Comparison of ENCODE assay signal across 11 cellular contexts in the genomic region with DNA sequence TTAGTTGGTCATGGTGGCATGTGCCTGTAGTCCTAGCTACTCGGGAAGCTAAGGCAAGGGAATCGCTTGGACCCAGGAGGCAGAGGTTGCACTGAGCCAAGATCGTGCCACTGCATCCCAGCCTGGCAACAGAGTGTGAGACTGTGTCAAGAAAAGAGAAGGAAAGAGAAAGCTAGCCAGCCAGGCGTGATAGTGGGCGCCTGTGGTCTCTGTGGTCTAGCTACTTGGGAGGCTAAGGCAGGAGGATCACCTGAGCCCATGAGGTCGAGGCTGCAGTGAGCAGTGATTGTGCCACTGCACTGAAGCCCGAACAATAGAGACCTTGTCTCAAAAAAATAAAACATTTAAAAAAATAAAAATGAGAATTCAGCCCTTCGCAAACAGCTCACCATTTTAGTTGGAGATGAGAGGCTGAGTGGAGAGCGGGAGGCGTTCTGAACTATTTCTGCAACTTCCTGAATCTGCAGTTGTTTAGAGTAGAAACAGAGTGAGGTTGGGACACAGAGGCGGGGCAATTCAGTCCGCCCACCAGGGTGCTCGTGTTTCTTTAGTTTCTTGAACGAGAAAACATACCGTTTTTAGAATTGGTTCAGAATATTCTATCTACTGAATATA. TPM values are rescaled to one million over a fixed set of nuclear protein-coding genes. Genes with fewer than 3 reads are reported as not detected.
DNase-seq lines count a peak whose midpoint lies in the region; ATAC-seq and TF ChIP-seq lines count a peak whose summit lies in the region.
"Had no signal": no experiment of that assay in that cellular context is flagged by ENCODE, and none has a peak within 500 bp of the region (broad histone marks: within the 10 kb centered on the region; RNA-seq: fewer than 3 reads in every experiment).

No MANE protein-coding gene starts in this region.

- no peak overlapping the region for H3K4me3 ChIP-seq in endodermal cell (ENCODE audit: low read length)

- H3K27ac ChIP-seq in KOPT-K1 (ENCODE audit: low read depth, low read length, poor library complexity, severe bottlenecking), result peak overlapping the region; percentile 28
- H3K27ac ChIP-seq in endodermal cell (ENCODE audit: low read depth, low read length), result no peak overlapping the region

- H3K27me3 ChIP-seq in endodermal cell (ENCODE audit: control insufficient read depth, insufficient read depth, low read length, poor library complexity, severe bottlenecking), result no peaks in the 10 kb centered on the region

- peak overlapping the region; percentile 17 for H3K27ac Mint-ChIP-seq in activated T-helper 2 cell treated with anti-CD3 and anti-CD28 coated beads, Interferon-gamma antibody, Interleukin-2, Interleukin-4, amounts not matched to agents 10 μg/mL and 5 μg/mL and 100 μg/mL, durations not matched to agents 14 hours and 24 hours and 36 hours
- H3K27ac Mint-ChIP-seq in natural killer cell treated with Interleukin-12 subunit alpha and Interleukin-12 subunit beta and Interleukin-15 and Interleukin-18, amount 100 ng/mL, for 72 hours, result peak overlapping the region in 1 of 2 donors; percentile 70
- H3K27ac Mint-ChIP-seq in endodermal cell, result no peak overlapping the region

- no peak overlapping the region for H3K4me3 Mint-ChIP-seq in activated T-helper 2 cell treated with anti-CD3 and anti-CD28 coated beads, Interferon-gamma antibody, Interleukin-2, Interleukin-4, amounts not matched to agents 10 μg/mL and 5 μg/mL and 100 μg/mL, durations not matched to agents 14 hours and 24 hours and 36 hours (ENCODE audit: low read depth)
- peak overlapping the region; percentile 69 for H3K4me3 Mint-ChIP-seq in natural killer cell treated with Interleukin-12 subunit alpha and Interleukin-12 subunit beta and Interleukin-15 and Interleukin-18, amount 100 ng/mL, for 72 hours
- H3K4me3 Mint-ChIP-seq in endodermal cell, result no peak overlapping the region

- H3K4me1 Mint-ChIP-seq in activated T-helper 2 cell treated with anti-CD3 and anti-CD28 coated beads, Interferon-gamma antibody, Interleukin-2, Interleukin-4, amounts not matched to agents 10 μg/mL and 5 μg/mL and 100 μg/mL, durations not matched to agents 14 hours and 24 hours and 36 hours (ENCODE audit: low read depth), result peaks cover 7% of the 10 kb centered on the region
- peaks cover 9 to 11% of the 10 kb centered on the region in 2 donors for H3K4me1 Mint-ChIP-seq in natural killer cell treated with Interleukin-12 subunit alpha and Interleukin-12 subunit beta and Interleukin-15 and Interleukin-18, amount 100 ng/mL, for 72 hours (ENCODE audit: low read depth in 2 of 2)
- no peaks in the 10 kb centered on the region for H3K4me1 Mint-ChIP-seq in endodermal cell

- H3K9me3 Mint-ChIP-seq in activated T-helper 2 cell treated with anti-CD3 and anti-CD28 coated beads, Interferon-gamma antibody, Interleukin-2, Interleukin-4, amounts not matched to agents 10 μg/mL and 5 μg/mL and 100 μg/mL, durations not matched to agents 14 hours and 24 hours and 36 hours, result no peaks in the 10 kb centered on the region
- H3K9me3 Mint-ChIP-seq in natural killer cell treated with Interleukin-12 subunit alpha and Interleukin-12 subunit beta and Interleukin-15 and Interleukin-18, amount 100 ng/mL, for 72 hours, result no peaks in the 10 kb centered on the region
- H3K9me3 Mint-ChIP-seq in endodermal cell, result peaks cover 3% of the 10 kb centered on the region

- 91% methylated on average over 12 to 15 of the region's 15 CpGs for WGBS in endodermal cell (ENCODE audit: insufficient coverage in 1 of 2, insufficient read length in 1 of 2), 2 experiments

- no peaks in the 10 kb centered on the region for H3K4me1 ChIP-seq in endodermal cell (ENCODE audit: control insufficient read depth, insufficient read depth, low read length)

- H3K36me3 ChIP-seq in KOPT-K1 (ENCODE audit: insufficient read depth, low read length) (no peaks in the 10 kb centered on the region), endodermal cell (ENCODE audit: control insufficient read depth, insufficient read depth, low read length) (no peaks in the 10 kb centered on the region)

- intact Hi-C loops in activated T-helper 2 cell treated with anti-CD3 and anti-CD28 coated beads, Interferon-gamma antibody, Interleukin-2, Interleukin-4, amounts not matched to agents 10 μg/mL and 5 μg/mL and 100 μg/mL, durations not matched to agents 14 hours and 24 hours and 36 hours (cut with micrococcal nuclease), result loop anchor here (5.0 kb wide), 2 partner anchors 157 to 237 kb away; a partner anchor contains a TSS

- CTCF ChIA-PET in GM10248 (lab: Yijun Ruan, JAX), result interaction anchor here (0.7 to 2.7 kb wide), 6 partner anchors 13 to 254 kb away, joined by 3 to 12 read pairs (median 5); no protein-coding TSS in a partner anchor

- POLR2A ChIA-PET in GM10248 (lab: Yijun Ruan, JAX), result no interaction called here

- ATAC-seq in natural killer cell treated with Interleukin-12 subunit alpha and Interleukin-12 subunit beta and Interleukin-15 and Interleukin-18, amount 100 ng/mL, for 72 hours, result peak; percentile 72
- ATAC-seq in GM19395 (IDR thresholded peaks at IDR 0.05; ENCODE audit: unreplicated experiment), result no peak
- ATAC-seq: SK-N-SH treated with all-trans-retinoic acid at 6 μM for 48 hours had no signal

- no peaks in the 10 kb centered on the region for H3K36me3 Mint-ChIP-seq in activated T-helper 2 cell treated with anti-CD3 and anti-CD28 coated beads, Interferon-gamma antibody, Interleukin-2, Interleukin-4, amounts not matched to agents 10 μg/mL and 5 μg/mL and 100 μg/mL, durations not matched to agents 14 hours and 24 hours and 36 hours (ENCODE audit: low read depth)
- H3K36me3 Mint-ChIP-seq in natural killer cell treated with Interleukin-12 subunit alpha and Interleukin-12 subunit beta and Interleukin-15 and Interleukin-18, amount 100 ng/mL, for 72 hours, result no peaks in the 10 kb centered on the region
- H3K36me3 Mint-ChIP-seq in endodermal cell (ENCODE audit: low read depth), result no peaks in the 10 kb centered on the region

- peaks cover 2% of the 10 kb centered on the region for H3K27me3 Mint-ChIP-seq in activated T-helper 2 cell treated with anti-CD3 and anti-CD28 coated beads, Interferon-gamma antibody, Interleukin-2, Interleukin-4, amounts not matched to agents 10 μg/mL and 5 μg/mL and 100 μg/mL, durations not matched to agents 14 hours and 24 hours and 36 hours (ENCODE audit: low read depth)
- peaks cover 0 to 5% of the 10 kb centered on the region in 2 donors for H3K27me3 Mint-ChIP-seq in natural killer cell treated with Interleukin-12 subunit alpha and Interleukin-12 subunit beta and Interleukin-15 and Interleukin-18, amount 100 ng/mL, for 72 hours
- peaks cover 9% of the 10 kb centered on the region for H3K27me3 Mint-ChIP-seq in endodermal cell (ENCODE audit: insufficient read depth)

- no peak overlapping the region for H3K9ac ChIP-seq in endodermal cell (ENCODE audit: extremely low read depth, low read length, poor library complexity, severe bottlenecking)

- no peaks in the 10 kb centered on the region for H3K9me3 ChIP-seq in KOPT-K1 (ENCODE audit: insufficient read depth, low read length, poor library complexity, severe bottlenecking)
- H3K9me3 ChIP-seq in endodermal cell (ENCODE audit: control insufficient read depth, low read length), result no peaks in the 10 kb centered on the region

- no peak for TF ChIP-seq CTCF in GM10248 (IDR thresholded peaks at IDR 0.05; ENCODE audit: control extremely low read depth, extremely low read depth, low read depth, missing control alignments)
- no peak for TF ChIP-seq CTCF in endodermal cell (conservative IDR thresholded peaks at IDR 0.05)

- DNase-seq in GM10248 (ENCODE audit: extremely low spot score) (peak; percentile 77), NCI-H2081 (lab: John Stamatoyannopoulos, UW) (no peak), NCI-H1436 treated with DMSO at 0.1 percent for 48 hours (lab: John Stamatoyannopoulos, UW) (no peak), endodermal cell (no peak)
- no peak for DNase-seq in activated T-helper 2 cell treated with anti-CD3 and anti-CD28 coated beads, Interferon-gamma antibody, Interleukin-2, Interleukin-4, amounts not matched to agents 10 μg/mL and 5 μg/mL and 100 μg/mL, durations not matched to agents 14 hours and 24 hours and 36 hours (ENCODE audit: low spot score)
- no peak for DNase-seq in natural killer cell treated with Interleukin-12 subunit alpha and Interleukin-12 subunit beta and Interleukin-15 and Interleukin-18, amount 100 ng/mL, for 72 hours (ENCODE audit: low spot score)
- DNase-seq: DMS79, NCI-H187 treated with DMSO at 0.1 percent for 48 hours had no signal

RNA-seq across cellular contexts. Expression of a gene that starts 33.2 kb away (rescaled TPM):
- 139 and 145 TPM in 2 replicates for total RNA-seq in activated T-helper 2 cell treated with anti-CD3 and anti-CD28 coated beads, Interferon-gamma antibody, Interleukin-2, Interleukin-4, amounts not matched to agents 10 μg/mL and 5 μg/mL and 100 μg/mL, durations not matched to agents 14 hours and 24 hours and 36 hours
- total RNA-seq in natural killer cell treated with Interleukin-12 subunit alpha and Interleukin-12 subunit beta and Interleukin-15 and Interleukin-18, amount 100 ng/mL, for 72 hours, result 100 to 1,000 TPM in 1 of 2 donors, 10 to 100 TPM in 1; 80.1 to 124 TPM
- 100 to 1,000 TPM; 149 to 175 TPM for total RNA-seq in endodermal cell
- polyA plus RNA-seq in endodermal cell (2013, experiment 1 of 2), result 96.0 TPM
- 86.4 TPM for polyA plus RNA-seq in endodermal cell (2013, experiment 2 of 2)

RNA-seq across cellular contexts. Expression of a gene that starts 34.1 kb away (rescaled TPM):
- total RNA-seq in activated T-helper 2 cell treated with anti-CD3 and anti-CD28 coated beads, Interferon-gamma antibody, Interleukin-2, Interleukin-4, amounts not matched to agents 10 μg/mL and 5 μg/mL and 100 μg/mL, durations not matched to agents 14 hours and 24 hours and 36 hours, result not detected in 2 replicates
- not detected for total RNA-seq in natural killer cell treated with Interleukin-12 subunit alpha and Interleukin-12 subunit beta and Interleukin-15 and Interleukin-18, amount 100 ng/mL, for 72 hours
- total RNA-seq in endodermal cell, result 1 to 10 TPM in 1 of 2 donors, under 1 TPM in 1; 0.73 to 1.2 TPM
- 1.2 TPM for polyA plus RNA-seq in endodermal cell (2013, experiment 1 of 2)
- 1.2 TPM for polyA plus RNA-seq in endodermal cell (2013, experiment 2 of 2)
